In the genomic region with DNA sequence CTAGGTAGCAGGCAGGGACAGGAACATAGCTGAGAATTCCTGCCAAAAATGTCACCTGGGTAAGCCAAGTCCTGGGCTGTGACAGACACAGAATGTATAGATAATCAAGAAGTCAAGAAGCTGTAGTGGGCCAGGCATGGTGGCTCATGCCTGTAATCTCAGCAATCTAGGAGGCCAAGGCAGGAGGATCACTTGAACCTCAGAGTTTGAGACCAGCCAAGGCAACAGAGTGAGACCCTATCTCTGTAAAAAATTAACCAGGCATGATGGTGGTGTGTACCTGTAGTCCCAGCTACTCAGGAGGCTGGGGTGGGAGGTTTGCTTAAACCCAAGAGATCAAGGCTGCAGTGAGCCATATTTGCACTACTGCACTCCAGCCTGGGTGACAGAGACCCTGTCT, we compare ENCODE assay signal across 30 cellular contexts. TPM values are rescaled to one million over a fixed set of nuclear protein-coding genes. Genes with fewer than 3 reads are reported as not detected.
"Had no signal": no experiment of that assay in that cellular context is flagged by ENCODE, and none has a peak within 500 bp of the region (broad histone marks: within the 10 kb centered on the region; RNA-seq: fewer than 3 reads in every experiment).

No MANE protein-coding gene starts in this region.

- H2AFZ ChIP-seq: neural progenitor cell, parathyroid adenoma had no signal

- ATAC-seq: naive thymus-derived CD4-positive, alpha-beta T cell; natural killer cell; psoas muscle; right cardiac atrium; sciatic nerve; stimulated activated memory B cell treated with anti-CD40 and anti-IgM and Interleukin-4, amounts not matched to agents 10 μg/mL and 1 μg/mL and 100 μg/mL, for 72 hours; stimulated activated naive CD8-positive, alpha-beta T cell treated with anti-CD3 and anti-CD28 coated beads, Interleukin-15, amount 100 ng/mL, for 72 hours; stimulated activated naive CD8-positive, alpha-beta T cell treated with anti-CD3 and anti-CD28 coated beads, Interleukin-15, Interleukin-2, amounts not matched to agents 100 U/mL and 50 U/mL, for 24 hours had no signal

- H3K4me3 ChIP-seq: neural progenitor cell, ovary, psoas muscle, skin epidermis, smooth muscle cell, spleen, suprapubic skin, testis, tibial artery, upper lobe of left lung, vagina had no signal

- DNase-seq: naive thymus-derived CD4-positive, alpha-beta T cell; natural killer cell; occipital lobe; ovary; posterior cingulate gyrus; psoas muscle; right cardiac atrium; spleen; stimulated activated CD4-positive, alpha-beta T cell treated with anti-CD3 and anti-CD28 coated beads, Interleukin-12 subunit alpha, Interleukin-12 subunit beta, amount 100 ng/mL, for 4 hours; stimulated activated CD4-positive, alpha-beta T cell treated with anti-CD3 and anti-CD28 coated beads, Interleukin-1b, Interleukin-23, amount 100 ng/mL, for 48 hours; stimulated activated CD4-positive, alpha-beta T cell treated with anti-CD3 and anti-CD28 coated beads, Interleukin-4, amount 100 ng/mL, for 1 hour; stimulated activated CD4-positive, alpha-beta T cell treated with anti-CD3 and anti-CD28 coated beads, Interleukin-4, amount 100 ng/mL, for 4 hours; stimulated activated CD8-positive, alpha-beta memory T cell treated with anti-CD3 and anti-CD28 coated beads, Interleukin-4, amount 100 ng/mL, for 48 hours; stimulated activated naive CD4-positive, alpha-beta T cell; stimulated activated naive CD8-positive, alpha-beta T cell treated with anti-CD3 and anti-CD28 coated beads, Interleukin-15, amount 100 ng/mL, for 72 hours; stimulated activated naive CD8-positive, alpha-beta T cell treated with anti-CD3 and anti-CD28 coated beads, Interleukin-15, Interleukin-2, amounts not matched to agents 100 U/mL and 50 U/mL, for 24 hours; substantia nigra; testis; tibial artery; trophoblast cell; upper lobe of left lung had no signal

- H3K79me2 ChIP-seq: parathyroid adenoma had no signal

- H3K4me2 ChIP-seq: neural progenitor cell, smooth muscle cell had no signal

- H3K9ac ChIP-seq: neural progenitor cell, parathyroid adenoma had no signal

- H3K9me3 ChIP-seq: ovary, psoas muscle, spleen, suprapubic skin, testis, tibial artery, upper lobe of left lung, vagina had no signal

- H3K27me3 ChIP-seq: neural progenitor cell, ovary, testis, tibial artery, upper lobe of left lung, vagina had no signal

- H3K27ac ChIP-seq: neural progenitor cell, ovary, parathyroid adenoma, psoas muscle, skin epidermis, spleen, suprapubic skin, testis, tibial artery, upper lobe of left lung, vagina had no signal

- FAIRE-seq: urothelium cell line had no signal

- H3K4me1 ChIP-seq: parathyroid adenoma, testis had no signal

- H3K36me3 ChIP-seq: neural progenitor cell, ovary, suprapubic skin, tibial artery, upper lobe of left lung, vagina had no signal

RNA-seq across cellular contexts. Expression of a gene that starts 41.1 kb away (rescaled TPM):
- total RNA-seq: naive thymus-derived CD4-positive, alpha-beta T cell had no signal
- polyA plus RNA-seq: naive thymus-derived CD4-positive, alpha-beta T cell had no signal
